In genomic region chr12:50390284-50390683, GRCh38 we compare ENCODE assay signal across 12 cellular contexts. TPM values are rescaled to one million over a fixed set of nuclear protein-coding genes. Genes with fewer than 3 reads are reported as not detected.
DNase-seq lines count a peak whose midpoint lies in the region; ATAC-seq and TF ChIP-seq lines count a peak whose summit lies in the region.
"Had no signal": no experiment of that assay in that cellular context is flagged by ENCODE, and none has a peak within 500 bp of the region (broad histone marks: within the 10 kb centered on the region; RNA-seq: fewer than 3 reads in every experiment).

No MANE protein-coding gene starts in this region.

- H3K4me3 ChIP-seq in AG10803 (ENCODE audit: low read length): no peak overlapping the region
- peak overlapping the region in 1 of 2 experiments; percentile 16 for H3K4me3 ChIP-seq in mesenchymal stem cell (ENCODE audit: insufficient read depth in 1 of 2, low read depth in 1 of 2, low read length in 2 of 2)
- H3K4me3 ChIP-seq in aorta (ENCODE audit: low read length in 2 of 2): no peak overlapping the region
- H3K4me3 ChIP-seq in lower lobe of right lung: no peak overlapping the region

- H3K4me2 ChIP-seq in mesenchymal stem cell (ENCODE audit: low read length, poor library complexity, severe bottlenecking): no peak overlapping the region

- no peak overlapping the region for H2BK12ac ChIP-seq in mesenchymal stem cell (ENCODE audit: low read length in 2 of 2)

- WGBS in mesenchymal stem cell: 0% methylated on average over 1 of the region's 3 CpGs
- 8 to 12% methylated on average over 3 of the region's 3 CpGs for WGBS in aorta, 2 donors

- no peak overlapping the region for H2BK120ac ChIP-seq in mesenchymal stem cell (ENCODE audit: low read depth, low read length)

- H4K8ac ChIP-seq in mesenchymal stem cell (ENCODE audit: low read length): no peak overlapping the region

- no peak overlapping the region for H2BK5ac ChIP-seq in mesenchymal stem cell (ENCODE audit: low read depth, low read length, poor library complexity, severe bottlenecking)

- H3K79me1 ChIP-seq in mesenchymal stem cell (replicated peaks; ENCODE audit: low read length, poor library complexity, severe bottlenecking): no peaks in the 10 kb centered on the region

- H3K4me1 ChIP-seq in mesenchymal stem cell (ENCODE audit: control insufficient read depth, insufficient read depth, low read depth, low read length): peaks cover 4% of the 10 kb centered on the region
- no peaks in the 10 kb centered on the region for H3K4me1 ChIP-seq in aorta (ENCODE audit: control insufficient read depth in 1 of 2, insufficient read depth in 2 of 2, low read length in 2 of 2)
- H3K4me1 ChIP-seq in lower lobe of right lung: no peaks in the 10 kb centered on the region

- H3K9ac ChIP-seq in mesenchymal stem cell (ENCODE audit: low read length): no peak overlapping the region

- H3K4ac ChIP-seq in mesenchymal stem cell (ENCODE audit: low read depth in 1 of 2, low read length in 2 of 2): no peak overlapping the region

- no peak overlapping the region for H2AFZ ChIP-seq in mesenchymal stem cell (ENCODE audit: low read depth, low read length)

- H3K14ac ChIP-seq in mesenchymal stem cell (ENCODE audit: low read length in 2 of 2): no peak overlapping the region

- H3K27ac ChIP-seq in mesenchymal stem cell (ENCODE audit: low read length, poor library complexity, severe bottlenecking) (peak overlapping the region; percentile 56), aorta (ENCODE audit: low read depth in 1 of 2, low read length in 2 of 2) (peak overlapping the region in 1 of 2 donors; percentile 38), lower lobe of right lung (no peak overlapping the region)

- H3K36me3 ChIP-seq in mesenchymal stem cell (ENCODE audit: control insufficient read depth in 1 of 2, insufficient read depth in 2 of 2, low read depth in 1 of 2, low read length in 2 of 2) (no peaks in the 10 kb centered on the region), aorta (ENCODE audit: control insufficient read depth in 1 of 2, insufficient read depth in 2 of 2, low read length in 1 of 2) (no peaks in the 10 kb centered on the region), lower lobe of right lung (no peaks in the 10 kb centered on the region)

- no peaks in the 10 kb centered on the region for H3K27me3 ChIP-seq in mesenchymal stem cell (ENCODE audit: control insufficient read depth in 1 of 2, insufficient read depth in 1 of 2, low read length in 2 of 2)
- H3K27me3 ChIP-seq in aorta (ENCODE audit: control insufficient read depth in 1 of 2, insufficient read depth in 2 of 2, low read length in 1 of 2): peaks cover 0 to 2% of the 10 kb centered on the region in 2 donors
- H3K27me3 ChIP-seq in lower lobe of right lung (ENCODE audit: low read depth): no peaks in the 10 kb centered on the region

- TF ChIP-seq CTCF in AG10803 (conservative IDR thresholded peaks at IDR 0.05; ENCODE audit: low read length): no peak
- TF ChIP-seq CTCF in lower lobe of right lung (IDR thresholded peaks at IDR 0.05): no peak

- H3K23ac ChIP-seq in mesenchymal stem cell (ENCODE audit: low read length in 2 of 2): no peak overlapping the region

- intact Hi-C loops in aorta (cut with DNase I): no loop called here
- intact Hi-C loops in lower lobe of right lung (cut with DNase I): no loop called here

- H2AK5ac ChIP-seq in mesenchymal stem cell (ENCODE audit: low read length, severe bottlenecking): peak overlapping the region; percentile 67

- DNase-seq in AG10803 (ENCODE audit: low read depth) (peak; percentile 95), NCI-H460 (ENCODE audit: extremely low read depth, low read depth) (peak; percentile 38), dermis blood vessel endothelial cell (peak; percentile 89), mesenchymal stem cell (peak; percentile 73), aorta (no peak), lower lobe of right lung (no peak), DMS53 (lab: John Stamatoyannopoulos, UW) (no peak)
- DNase-seq in activated CD4-positive, alpha-beta T cell treated with anti-CD3 and anti-CD28 coated beads, Interleukin-2, amount 50 U/mL, for 1 hour: no peak
- DNase-seq: activated naive CD4-positive, alpha-beta T cell; NCI-H1105 treated with DMSO at 0.1 percent for 48 hours; retina had no signal

- no peaks in the 10 kb centered on the region for H3K9me3 ChIP-seq in mesenchymal stem cell (ENCODE audit: control insufficient read depth, low read length)
- H3K9me3 ChIP-seq in aorta (ENCODE audit: control insufficient read depth, low read length): no peaks in the 10 kb centered on the region
- H3K9me3 ChIP-seq in lower lobe of right lung: no peaks in the 10 kb centered on the region

- H4K91ac ChIP-seq in mesenchymal stem cell (ENCODE audit: low read length): no peak overlapping the region

- no peak overlapping the region for H3K18ac ChIP-seq in mesenchymal stem cell (ENCODE audit: low read depth in 1 of 2, low read length in 2 of 2)

- H2BK15ac ChIP-seq in mesenchymal stem cell (ENCODE audit: low read depth, poor library complexity, severe bottlenecking): no peak overlapping the region

- ATAC-seq in aorta (ENCODE audit: low FRiP score) (no peak), lower lobe of right lung (no peak)

RNA-seq across cellular contexts. Expression of gene FAM186A, which starts 6.1 kb away (rescaled TPM):
- total RNA-seq in NCI-H460 (2014; rRNA removed; shearing (Covaris generic)): not detected in 2 replicates
- not detected in 2 replicates for polyA plus RNA-seq in NCI-H460 (2014; cell fraction: nucleus; rRNA removed)
- total RNA-seq in dermis blood vessel endothelial cell (not detected in 2 replicates), aorta (not detected), lower lobe of right lung (not detected)
- not detected for polyA plus RNA-seq in mesenchymal stem cell (2013, experiment 1 of 2)
- polyA plus RNA-seq in mesenchymal stem cell (2013, experiment 2 of 2): not detected
- polyA plus RNA-seq in aorta: under 1 TPM in 1 of 2 donors, not detected in 1; under 0.01 TPM
- total RNA-seq: lower leg skin had no signal

RNA-seq across cellular contexts. Expression of gene LARP4, which starts 10.4 kb away (rescaled TPM):
- total RNA-seq in NCI-H460 (2014; rRNA removed; shearing (Covaris generic)): 34.9 and 41.8 TPM in 2 replicates
- polyA plus RNA-seq in NCI-H460 (2014; cell fraction: nucleus; rRNA removed): 26.3 and 49.2 TPM in 2 replicates
- total RNA-seq in dermis blood vessel endothelial cell (50.2 and 82.5 TPM in 2 replicates), aorta (10 to 100 TPM; 54.9 to 57.8 TPM), lower lobe of right lung (62.2 TPM)
- polyA plus RNA-seq in mesenchymal stem cell (2013, experiment 1 of 2): 25.8 TPM
- 24.0 TPM for polyA plus RNA-seq in mesenchymal stem cell (2013, experiment 2 of 2)
- polyA plus RNA-seq in aorta: 10 to 100 TPM in 1 of 2 donors, 1 to 10 TPM in 1; 9.3 to 14.7 TPM

Comparison
In these comparisons a context has a peak if more than half of its experiments do, and no peak if none do; other contexts are left out.
1. DNase-seq: peak in AG10803 (single experiment), NCI-H460 (single experiment), dermis blood vessel endothelial cell (single experiment) and mesenchymal stem cell (single experiment); none in aorta (0 of 2), lower lobe of right lung (single experiment), DMS53 (single experiment) and activated CD4-positive, alpha-beta T cell treated with anti-CD3 and anti-CD28 coated beads, Interleukin-2, amount 50 U/mL, for 1 hour (single experiment).